Comparison of ENCODE assay signal across 16 cellular contexts in the genomic region with DNA sequence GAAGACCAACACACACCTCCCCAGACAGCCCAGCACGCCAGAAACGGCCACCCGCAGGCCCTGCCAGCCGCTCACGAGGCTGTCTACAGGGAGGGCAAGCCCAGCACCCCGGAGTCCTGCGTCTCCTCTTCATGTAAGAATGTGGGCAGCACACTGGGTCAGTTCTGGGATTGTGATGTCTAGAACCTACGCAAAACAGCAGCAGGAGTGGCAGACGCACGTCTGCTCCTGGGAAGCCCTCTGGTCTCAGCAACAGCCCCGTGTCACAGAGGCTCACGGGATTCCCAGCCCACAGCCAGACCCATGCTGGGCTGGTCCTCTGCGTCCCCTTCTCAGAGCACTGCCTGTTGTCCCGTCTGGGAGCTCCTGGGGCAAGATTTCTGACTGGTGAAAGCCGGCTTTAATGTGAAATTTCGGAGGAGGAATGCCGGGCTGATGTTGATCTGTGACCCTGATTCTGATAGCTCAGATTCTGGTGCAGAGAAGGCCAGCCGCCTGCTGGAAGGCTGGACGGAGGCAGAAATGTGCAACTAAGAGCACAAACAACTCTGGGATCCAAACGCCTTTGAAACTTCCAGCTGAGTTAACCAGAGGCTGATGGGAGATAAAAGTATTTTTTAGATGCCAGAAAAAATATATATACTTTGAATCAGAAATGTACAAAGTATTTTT. TPM values are rescaled to one million over a fixed set of nuclear protein-coding genes. Genes with fewer than 3 reads are reported as not detected.
DNase-seq lines count a peak whose midpoint lies in the region; TF ChIP-seq lines count a peak whose summit lies in the region.
"Had no signal": no experiment of that assay in that cellular context is flagged by ENCODE, and none has a peak within 500 bp of the region (broad histone marks: within the 10 kb centered on the region; RNA-seq: fewer than 3 reads in every experiment).

No MANE protein-coding gene starts in this region.

- no peaks in the 10 kb centered on the region for H3K36me3 ChIP-seq in H7 (replicated peaks; ENCODE audit: control insufficient read depth, insufficient read depth, low read length)
- H3K36me3 ChIP-seq in prostate gland = no peaks in the 10 kb centered on the region
- H3K36me3 ChIP-seq in esophagus squamous epithelium = peaks cover 0 to 6% (median 0%) of the 10 kb centered on the region in 3 donors

- TF ChIP-seq POLR2A in prostate gland (IDR thresholded peaks at IDR 0.05) (no peak), esophagus squamous epithelium (IDR thresholded peaks at IDR 0.05) (no peak)

- H3K4me3 ChIP-seq in H7 (ENCODE audit: insufficient read depth, low read depth, low read length) = no peak overlapping the region; the same call in 1 of the 2 replicates
- no peak overlapping the region for H3K4me3 ChIP-seq in prostate gland
- H3K4me3 ChIP-seq in esophagus squamous epithelium = no peak overlapping the region
- H3K4me3 ChIP-seq: thyroid gland had no signal

- WGBS in prostate gland = 56% methylated on average over 20 of the region's 20 CpGs
- WGBS in esophagus squamous epithelium, 2 donors = 75 to 87% methylated on average over 9 to 15 of the region's 20 CpGs

- no peaks in the 10 kb centered on the region for H3K9me3 ChIP-seq in prostate gland
- H3K9me3 ChIP-seq in esophagus squamous epithelium = no peaks in the 10 kb centered on the region
- H3K9me3 ChIP-seq: thyroid gland had no signal

- H3K27me3 ChIP-seq in H7 (ENCODE audit: control insufficient read depth, insufficient read depth, low read length) = no peaks in the 10 kb centered on the region
- no peaks in the 10 kb centered on the region for H3K27me3 ChIP-seq in prostate gland (replicated peaks; ENCODE audit: insufficient read depth)
- H3K27me3 ChIP-seq in esophagus squamous epithelium = no peaks in the 10 kb centered on the region
- H3K27me3 ChIP-seq: thyroid gland had no signal

- H3K4me1 ChIP-seq in prostate gland (replicated peaks) = no peaks in the 10 kb centered on the region
- H3K4me1 ChIP-seq in esophagus squamous epithelium = no peaks in the 10 kb centered on the region
- H3K4me1 ChIP-seq: parathyroid adenoma, thyroid gland had no signal

- intact Hi-C loops in prostate gland (cut with DNase I) = no loop called here
- intact Hi-C loops in esophagus squamous epithelium (cut with DNase I) = no loop called here

- TF ChIP-seq CTCF in prostate gland (IDR thresholded peaks at IDR 0.05) (no peak), esophagus squamous epithelium (IDR thresholded peaks at IDR 0.05) (no peak)

- DNase-seq in H7 = peak; percentile 70
- DNase-seq in brain pericyte (ENCODE audit: low read depth, low spot score) = peak; percentile 82
- DNase-seq in iris pigment epithelial cell (ENCODE audit: low read depth) = peak; percentile 33
- DNase-seq in prostate gland (ENCODE audit: low spot score) = no peak
- DNase-seq in esophagus squamous epithelium (lab: John Stamatoyannopoulos, UW) = no peak
- no peak for DNase-seq in iPS-NIHi7 (ENCODE audit: extremely low spot score)
- DNase-seq in stimulated activated CD4-positive, alpha-beta T cell treated with anti-CD3 and anti-CD28 coated beads, Interleukin-4, amount 100 ng/mL, for 1 hour = no peak
- DNase-seq in activated CD8-positive, alpha-beta memory T cell treated with anti-CD3 and anti-CD28 coated beads, Interleukin-2, amount 50 U/mL, for 4 hours = no peak
- DNase-seq: activated CD4-positive, alpha-beta T cell treated with anti-CD3 and anti-CD28 coated beads for 1 hour; activated T-cell treated with anti-CD3 and anti-CD28 coated beads, Interleukin-2, amount 50 U/mL, for 1 hour; COR-L47; NCI-H2029 treated with DMSO at 0.1 percent for 48 hours; NCI-H82; thyroid gland had no signal

- H3K27ac ChIP-seq in prostate gland (peak overlapping the region; percentile 27 to 51), esophagus squamous epithelium (no peak overlapping the region)
- H3K27ac ChIP-seq: parathyroid adenoma, thyroid gland had no signal

RNA-seq across cellular contexts. Expression of gene B3GNT7, which starts 39.6 kb away (rescaled TPM):
- 52.9 and 70.4 TPM in 2 replicates for total RNA-seq in H7 (2014; rRNA removed; shearing (Covaris generic))
- total RNA-seq in prostate gland (1 to 10 TPM; 2.1 to 7.4 TPM), esophagus squamous epithelium (1 to 10 TPM; 2.1 to 8.1 (median 5.2) TPM)
- total RNA-seq: T-helper 2 cell treated with Interferon-gamma antibody and Interleukin-4, amounts not matched to agents 100 ng/mL and 5 ng/mL, for 36 hours had no signal

Comparison
In these comparisons a context has a peak if more than half of its experiments do, and no peak if none do; other contexts are left out.
1. DNase-seq: peak in H7 (single experiment), brain pericyte (single experiment) and iris pigment epithelial cell (single experiment); none in prostate gland (single experiment), esophagus squamous epithelium (single experiment), iPS-NIHi7 (single experiment), stimulated activated CD4-positive, alpha-beta T cell treated with anti-CD3 and anti-CD28 coated beads, Interleukin-4, amount 100 ng/mL, for 1 hour (single experiment) and activated CD8-positive, alpha-beta memory T cell treated with anti-CD3 and anti-CD28 coated beads, Interleukin-2, amount 50 U/mL, for 4 hours (single experiment).
2. H3K27ac ChIP-seq: peak in prostate gland (2 of 2); none in esophagus squamous epithelium (0 of 4).